In the genomic region with DNA sequence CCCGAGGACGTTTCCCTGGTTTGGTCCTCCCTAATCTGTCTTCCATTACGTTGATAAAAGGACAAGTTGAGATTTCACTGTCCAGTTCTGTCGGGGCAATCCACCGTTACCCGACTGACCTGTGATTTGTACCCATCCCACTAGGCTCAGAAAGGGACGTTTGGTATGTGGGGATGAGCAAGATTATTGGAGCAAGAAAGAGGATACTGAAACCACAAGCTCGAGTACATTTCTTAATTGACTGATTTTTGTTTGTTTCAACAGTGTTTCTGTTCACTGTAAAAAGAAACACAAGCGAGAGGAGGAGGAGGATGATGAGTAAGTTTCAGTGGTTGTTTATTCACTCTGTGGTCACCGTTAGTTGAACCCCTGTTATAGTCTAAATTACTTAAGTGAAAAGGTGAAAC, we compare ENCODE assay signal across 2 cellular contexts.
TF ChIP-seq lines count a peak whose summit lies in the region.

No MANE protein-coding gene starts in this region.

TF ChIP-seq in HEK293, 187 proteins besides CTCF, POLR2A, EP300 and RAD21:
- TF ChIP-seq ZNF664 (tag by site-specific recombination; IDR thresholded peaks at IDR 0.05) (peak; percentile 88), ZBTB20 (tag by site-specific recombination; IDR thresholded peaks at IDR 0.05) (no peak; the same call in 1 of the 2 replicates), ZSCAN23 (tag by site-specific recombination; IDR thresholded peaks at IDR 0.05) (no peak), ZNF16 (tag by site-specific recombination; IDR thresholded peaks at IDR 0.05; ENCODE audit: low read depth) (no peak), ZNF266 (tag by site-specific recombination; IDR thresholded peaks at IDR 0.05; ENCODE audit: low read depth) (no peak), ZEB2 (tag by site-specific recombination; IDR thresholded peaks at IDR 0.05) (0 out of 2 replicates have a peak, but pooled peaks have one; percentile 17), ZNF335 (tag by site-specific recombination; conservative IDR thresholded peaks at IDR 0.05) (peak; percentile 74), ZNF768 (tag by site-specific recombination; IDR thresholded peaks at IDR 0.05) (no peak), ZNF274 (IDR thresholded peaks at IDR 0.05; ENCODE audit: low read length) (no peak), ZNF274 (tag by site-specific recombination; IDR thresholded peaks at IDR 0.05; ENCODE audit: borderline replicate concordance) (no peak), ZNF366 (tag by site-specific recombination; conservative IDR thresholded peaks at IDR 0.05) (0 out of 2 replicates have a peak, but pooled peaks have one; percentile 12), GLI4 (tag by site-specific recombination; IDR thresholded peaks at IDR 0.05) (no peak), PRDM1 (tag by site-specific recombination; IDR thresholded peaks at IDR 0.05) (peak; percentile 59; the same call in 1 of the 2 replicates), ZNF354C (tag by site-specific recombination; IDR thresholded peaks at IDR 0.05; ENCODE audit: borderline replicate concordance, low read depth) (no peak)
- TF ChIP-seq, protein P1, sequence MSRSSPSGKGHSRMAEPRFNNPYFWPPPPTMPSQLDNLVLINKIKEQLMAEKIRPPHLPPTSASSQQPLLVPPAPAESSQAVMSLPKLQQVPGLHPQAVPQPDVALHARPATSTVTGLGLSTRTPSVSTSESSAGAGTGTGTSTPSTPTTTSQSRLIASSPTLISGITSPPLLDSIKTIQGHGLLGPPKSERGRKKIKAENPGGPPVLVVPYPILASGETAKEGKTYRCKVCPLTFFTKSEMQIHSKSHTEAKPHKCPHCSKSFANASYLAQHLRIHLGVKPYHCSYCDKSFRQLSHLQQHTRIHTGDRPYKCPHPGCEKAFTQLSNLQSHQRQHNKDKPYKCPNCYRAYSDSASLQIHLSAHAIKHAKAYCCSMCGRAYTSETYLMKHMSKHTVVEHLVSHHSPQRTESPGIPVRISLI (tag by site-specific recombination; IDR thresholded peaks at IDR 0.05) = no peak
- TF ChIP-seq, protein P2, sequence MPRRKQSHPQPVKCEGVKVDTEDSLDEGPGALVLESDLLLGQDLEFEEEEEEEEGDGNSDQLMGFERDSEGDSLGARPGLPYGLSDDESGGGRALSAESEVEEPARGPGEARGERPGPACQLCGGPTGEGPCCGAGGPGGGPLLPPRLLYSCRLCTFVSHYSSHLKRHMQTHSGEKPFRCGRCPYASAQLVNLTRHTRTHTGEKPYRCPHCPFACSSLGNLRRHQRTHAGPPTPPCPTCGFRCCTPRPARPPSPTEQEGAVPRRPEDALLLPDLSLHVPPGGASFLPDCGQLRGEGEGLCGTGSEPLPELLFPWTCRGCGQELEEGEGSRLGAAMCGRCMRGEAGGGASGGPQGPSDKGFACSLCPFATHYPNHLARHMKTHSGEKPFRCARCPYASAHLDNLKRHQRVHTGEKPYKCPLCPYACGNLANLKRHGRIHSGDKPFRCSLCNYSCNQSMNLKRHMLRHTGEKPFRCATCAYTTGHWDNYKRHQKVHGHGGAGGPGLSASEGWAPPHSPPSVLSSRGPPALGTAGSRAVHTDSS (tag by site-specific recombination; IDR thresholded peaks at IDR 0.05) = peak; percentile 74

TF ChIP-seq in H1, 55 proteins besides CTCF, POLR2A, EP300 and RAD21:
- TF ChIP-seq CTBP2 (IDR thresholded peaks at IDR 0.05; ENCODE audit: borderline replicate concordance, insufficient read depth, insufficient read length, low read length) = no peak
- no peak for TF ChIP-seq POU5F1 (IDR thresholded peaks at IDR 0.05; ENCODE audit: low read depth, low read length)
- TF ChIP-seq, protein P3, sequence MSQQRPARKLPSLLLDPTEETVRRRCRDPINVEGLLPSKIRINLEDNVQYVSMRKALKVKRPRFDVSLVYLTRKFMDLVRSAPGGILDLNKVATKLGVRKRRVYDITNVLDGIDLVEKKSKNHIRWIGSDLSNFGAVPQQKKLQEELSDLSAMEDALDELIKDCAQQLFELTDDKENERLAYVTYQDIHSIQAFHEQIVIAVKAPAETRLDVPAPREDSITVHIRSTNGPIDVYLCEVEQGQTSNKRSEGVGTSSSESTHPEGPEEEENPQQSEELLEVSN (IDR thresholded peaks at IDR 0.05) = no peak
- TF ChIP-seq SAP30 (IDR thresholded peaks at IDR 0.05; ENCODE audit: insufficient read depth, insufficient replicate concordance, low read length) = no peak
- TF ChIP-seq JUND (IDR thresholded peaks at IDR 0.05; ENCODE audit: low read length) = no peak
- TF ChIP-seq TAF1 (IDR thresholded peaks at IDR 0.05; ENCODE audit: low read depth, low read length) = no peak
- no peak for TF ChIP-seq SUZ12 (IDR thresholded peaks at IDR 0.05; ENCODE audit: low read length)
- no peak for TF ChIP-seq CEBPB (IDR thresholded peaks at IDR 0.05; ENCODE audit: low read depth, low read length)
- no peak for TF ChIP-seq KDM5A (IDR thresholded peaks at IDR 0.05; ENCODE audit: low read length)
- no peak for TF ChIP-seq HDAC6 (IDR thresholded peaks at IDR 0.05; ENCODE audit: low read depth, low read length)
